14 cellular contexts compared by ENCODE assay signal in genomic region chr7:52260046-52260665, GRCh38.
DNase-seq lines count a peak whose midpoint lies in the region; TF ChIP-seq lines count a peak whose summit lies in the region.
"Had no signal": no experiment of that assay in that cellular context is flagged by ENCODE, and none has a peak within 500 bp of the region (broad histone marks: within the 10 kb centered on the region; RNA-seq: fewer than 3 reads in every experiment).

No MANE protein-coding gene starts in this region.

- H3K27ac ChIP-seq in endodermal cell (ENCODE audit: low read depth, low read length) (no peak overlapping the region), stomach (no peak overlapping the region)
- H3K27ac ChIP-seq: colonic mucosa, tibial nerve had no signal

- no peak overlapping the region for H3K9ac ChIP-seq in endodermal cell (ENCODE audit: extremely low read depth, low read length, poor library complexity, severe bottlenecking)

- H3K27ac Mint-ChIP-seq in endodermal cell = no peak overlapping the region
- H3K27ac Mint-ChIP-seq: activated naive CD8-positive, alpha-beta T cell had no signal

- H3K9me3 ChIP-seq in endodermal cell (ENCODE audit: control insufficient read depth, low read length) = no peaks in the 10 kb centered on the region
- H3K9me3 ChIP-seq in stomach = no peaks in the 10 kb centered on the region
- H3K9me3 ChIP-seq: colonic mucosa, tibial nerve had no signal

- H3K27me3 Mint-ChIP-seq in endodermal cell (ENCODE audit: insufficient read depth) = no peaks in the 10 kb centered on the region
- H3K27me3 Mint-ChIP-seq: activated naive CD8-positive, alpha-beta T cell had no signal

- TF ChIP-seq CTCF in endodermal cell (conservative IDR thresholded peaks at IDR 0.05) (peak; percentile 79), stomach (IDR thresholded peaks at IDR 0.05) (peak in 4 of 7 experiments; percentile 11 to 40 (median 18))

- DNase-seq in NCI-H524 (lab: John Stamatoyannopoulos, UW) (peak; percentile 43 to 51), NCI-H524 treated with DMSO at 0.1 percent for 48 hours (lab: John Stamatoyannopoulos, UW) (no peak), NCI-H82 (lab: John Stamatoyannopoulos, UW) (peak; percentile 67), endodermal cell (peak; percentile 66), stomach (peak; percentile 38), T-helper 9 cell (no peak), Kasumi-1 (lab: John Stamatoyannopoulos, UW) (no peak)
- no peak for DNase-seq in activated CD4-positive, alpha-beta T cell treated with anti-CD3 and anti-CD28 coated beads, Interleukin-2, amount 50 U/mL, for 48 hours
- DNase-seq: colonic mucosa, GOT3, left cardiac atrium, NCI-H1436 had no signal

- H3K4me1 Mint-ChIP-seq in endodermal cell = no peaks in the 10 kb centered on the region

- peaks cover 2% of the 10 kb centered on the region for H3K9me3 Mint-ChIP-seq in endodermal cell

- H3K4me1 ChIP-seq in endodermal cell (ENCODE audit: control insufficient read depth, insufficient read depth, low read length) (no peaks in the 10 kb centered on the region), stomach (peaks cover 0 to 3% (median 0%) of the 10 kb centered on the region in 4 donors)
- H3K4me1 ChIP-seq: colonic mucosa, tibial nerve had no signal

- TF ChIP-seq POLR2A in stomach (IDR thresholded peaks at IDR 0.05) = no peak

- H3K27me3 ChIP-seq in endodermal cell (ENCODE audit: control insufficient read depth, insufficient read depth, low read length, poor library complexity, severe bottlenecking) = no peaks in the 10 kb centered on the region
- H3K27me3 ChIP-seq in stomach = no peaks in the 10 kb centered on the region
- H3K27me3 ChIP-seq: colonic mucosa, tibial nerve had no signal

- no peak overlapping the region for H3K4me3 Mint-ChIP-seq in endodermal cell
- H3K4me3 Mint-ChIP-seq: activated naive CD8-positive, alpha-beta T cell had no signal

- no peak overlapping the region for H3K4me3 ChIP-seq in endodermal cell (ENCODE audit: low read length)
- no peak overlapping the region for H3K4me3 ChIP-seq in stomach
- H3K4me3 ChIP-seq: colonic mucosa, tibial nerve had no signal

- H3K36me3 ChIP-seq in endodermal cell (ENCODE audit: control insufficient read depth, insufficient read depth, low read length) = no peaks in the 10 kb centered on the region
- H3K36me3 ChIP-seq in stomach = no peaks in the 10 kb centered on the region
- H3K36me3 ChIP-seq: colonic mucosa, tibial nerve had no signal

- intact Hi-C loops in stomach (cut with DNase I; ENCODE audit: low total_unique reads) = no loop called here

- no peak for TF ChIP-seq EP300 in stomach (IDR thresholded peaks at IDR 0.05)

- 81 to 82% methylated on average over 5 to 6 of the region's 6 CpGs for WGBS in endodermal cell (ENCODE audit: insufficient coverage in 1 of 2, insufficient read length in 1 of 2), 2 experiments
- 57 to 67% (median 58%) methylated on average over 6 of the region's 6 CpGs for WGBS in stomach, 5 donors

- H3K36me3 Mint-ChIP-seq in endodermal cell (ENCODE audit: low read depth) = no peaks in the 10 kb centered on the region
- H3K36me3 Mint-ChIP-seq: activated naive CD8-positive, alpha-beta T cell had no signal

Comparison
In these comparisons a context has a peak if more than half of its experiments do, and no peak if none do; other contexts are left out.
1. DNase-seq: peak in NCI-H524 (2 of 2), NCI-H82 (single experiment), endodermal cell (single experiment) and stomach (single experiment); none in NCI-H524 treated with DMSO at 0.1 percent for 48 hours (single experiment), T-helper 9 cell (single experiment), activated CD4-positive, alpha-beta T cell treated with anti-CD3 and anti-CD28 coated beads, Interleukin-2, amount 50 U/mL, for 48 hours (0 of 2) and Kasumi-1 (0 of 2).